In genomic region chr14:68471029-68471963, GRCh38 we compare ENCODE assay signal across 11 cellular contexts.
A peak's percentile ranks its signal among the peaks of the same experiment; 100 is the strongest.
DNase-seq lines count a peak whose midpoint lies in the region; ATAC-seq and TF ChIP-seq lines count a peak whose summit lies in the region.
"Had no signal": no experiment of that assay in that cellular context is flagged by ENCODE, and none has a peak within 500 bp of the region (broad histone marks: within the 10 kb centered on the region; RNA-seq: fewer than 3 reads in every experiment).

No MANE protein-coding gene starts in this region.

- peak overlapping the region; percentile 86 for H3K18ac ChIP-seq in neuronal stem cell (ENCODE audit: low read length)

- H3K36me3 ChIP-seq in adrenal gland (replicated peaks in 1 of 2) (no peaks in the 10 kb centered on the region), neuronal stem cell (replicated peaks in 1 of 2; ENCODE audit: control insufficient read depth in 2 of 2, insufficient read depth in 2 of 2, low read length in 2 of 2) (no peaks in the 10 kb centered on the region)

- H2BK120ac ChIP-seq in neuronal stem cell (ENCODE audit: low read depth, low read length): peak overlapping the region; percentile 48

- H3K27me3 ChIP-seq in adrenal gland (no peaks in the 10 kb centered on the region), neuronal stem cell (ENCODE audit: control insufficient read depth in 3 of 3, insufficient read depth in 3 of 3, low read depth in 1 of 3, low read length in 3 of 3) (peaks cover 0 to 11% (median 0%) of the 10 kb centered on the region in 3 experiments)

- H3K4me1 ChIP-seq in adrenal gland (replicated peaks in 1 of 2) (peaks cover 19 to 37% of the 10 kb centered on the region in 2 donors), neuronal stem cell (ENCODE audit: control insufficient read depth in 2 of 2, insufficient read depth in 1 of 2, low read depth in 1 of 2, low read length in 2 of 2) (peaks cover 28 to 41% of the 10 kb centered on the region in 2 donors)

- H2BK15ac ChIP-seq in neuronal stem cell (ENCODE audit: low read length): no peak overlapping the region

- TF ChIP-seq POLR2A in adrenal gland (IDR thresholded peaks at IDR 0.05): no peak

- H3K9ac ChIP-seq in neuronal stem cell (ENCODE audit: low read depth, low read length, poor library complexity): peak overlapping the region; percentile 50

- no peak overlapping the region for H3K4me2 ChIP-seq in neuronal stem cell (ENCODE audit: insufficient read depth, low read length, poor library complexity, severe bottlenecking)

- H3K9me3 ChIP-seq in adrenal gland (replicated peaks in 1 of 3) (no peaks in the 10 kb centered on the region), neuronal stem cell (replicated peaks in 1 of 2; ENCODE audit: control insufficient read depth in 2 of 2, insufficient read depth in 1 of 2, low read depth in 1 of 2, low read length in 2 of 2) (peaks cover 0 to 8% of the 10 kb centered on the region in 2 donors)

- intact Hi-C loops in adrenal gland (cut with DNase I): no loop called here

- H3K27ac ChIP-seq in adrenal gland (peak overlapping the region in 3 of 5 donors; percentile 38 to 54 (median 53)), neuronal stem cell (replicated peaks; ENCODE audit: low read length) (peak overlapping the region; percentile 91)

- no peak overlapping the region for H4K8ac ChIP-seq in neuronal stem cell (ENCODE audit: low read depth, low read length)

- H3K4me3 ChIP-seq in adrenal gland (no peak overlapping the region), neuronal stem cell (ENCODE audit: low read length in 2 of 2) (no peak overlapping the region)

- in situ Hi-C loops in GM13977 (cut with MboI; ENCODE audit: low pct_unique_long_range_greater_than_20kb, low sequenced_read_pairs, unreplicated experiment): no loop called here

- no peak overlapping the region for H3K23ac ChIP-seq in neuronal stem cell (ENCODE audit: low read depth, low read length, poor library complexity)

- peak overlapping the region; percentile 98 for H2AK5ac ChIP-seq in neuronal stem cell (ENCODE audit: low read depth, low read length)

- H3K14ac ChIP-seq in neuronal stem cell (ENCODE audit: low read length): no peak overlapping the region

- H2BK5ac ChIP-seq in neuronal stem cell (ENCODE audit: low read length): peak overlapping the region; percentile 69

- no peak overlapping the region for H4K91ac ChIP-seq in neuronal stem cell (ENCODE audit: low read depth, low read length, poor library complexity)

- DNase-seq in GM13977 (ENCODE audit: low spot score) (peak; percentile 45), adrenal gland (no peak), neuronal stem cell (ENCODE audit: low spot score) (peak; percentile 55), cerebellum (ENCODE audit: low spot score) (no peak), HK-2 (ENCODE audit: unreplicated experiment) (no peak)
- DNase-seq in effector CD4-positive, alpha-beta T cell: no peak
- DNase-seq in stimulated activated CD8-positive, alpha-beta memory T cell treated with anti-CD3 and anti-CD28 coated beads, Interleukin-4, amount 100 ng/mL, for 48 hours: no peak
- DNase-seq: activated naive CD4-positive, alpha-beta T cell; Calu3; kidney glomerular epithelial cell had no signal

- H2BK12ac ChIP-seq in neuronal stem cell (ENCODE audit: low read length): no peak overlapping the region

- peak; percentile 45 for ATAC-seq in HG03095 (IDR thresholded peaks at IDR 0.05; ENCODE audit: unreplicated experiment)

- peak overlapping the region; percentile 70 for H3K4ac ChIP-seq in neuronal stem cell (ENCODE audit: low read length)

- no peak for TF ChIP-seq CTCF in GM13977 (IDR thresholded peaks at IDR 0.05; ENCODE audit: extremely low read depth, insufficient read depth, missing control alignments)
- no peak for TF ChIP-seq CTCF in adrenal gland (IDR thresholded peaks at IDR 0.05)

- 86 to 90% (median 88%) methylated on average over 12 of the region's 12 CpGs for WGBS in adrenal gland, 4 donors
- WGBS in neuronal stem cell (ENCODE audit: extremely low coverage in 2 of 2, insufficient read length in 2 of 2, insufficient replicate concordance in 1 of 2), 2 donors: no CpG with 5 or more reads among the region's 12 CpGs

- H2AFZ ChIP-seq in neuronal stem cell (ENCODE audit: low read length): peak overlapping the region; percentile 14

- H3K79me1 ChIP-seq in neuronal stem cell (ENCODE audit: low read depth, low read length): no peaks in the 10 kb centered on the region

Comparison
In these comparisons a context has a peak if more than half of its experiments do, and no peak if none do; other contexts are left out.
1. DNase-seq: peak in GM13977 (single experiment) and neuronal stem cell (single experiment); none in adrenal gland (0 of 7), cerebellum (single experiment), effector CD4-positive, alpha-beta T cell (single experiment), HK-2 (single experiment) and stimulated activated CD8-positive, alpha-beta memory T cell treated with anti-CD3 and anti-CD28 coated beads, Interleukin-4, amount 100 ng/mL, for 48 hours (single experiment).